ENCODE assay signal across 10 cellular contexts in the genomic region with DNA sequence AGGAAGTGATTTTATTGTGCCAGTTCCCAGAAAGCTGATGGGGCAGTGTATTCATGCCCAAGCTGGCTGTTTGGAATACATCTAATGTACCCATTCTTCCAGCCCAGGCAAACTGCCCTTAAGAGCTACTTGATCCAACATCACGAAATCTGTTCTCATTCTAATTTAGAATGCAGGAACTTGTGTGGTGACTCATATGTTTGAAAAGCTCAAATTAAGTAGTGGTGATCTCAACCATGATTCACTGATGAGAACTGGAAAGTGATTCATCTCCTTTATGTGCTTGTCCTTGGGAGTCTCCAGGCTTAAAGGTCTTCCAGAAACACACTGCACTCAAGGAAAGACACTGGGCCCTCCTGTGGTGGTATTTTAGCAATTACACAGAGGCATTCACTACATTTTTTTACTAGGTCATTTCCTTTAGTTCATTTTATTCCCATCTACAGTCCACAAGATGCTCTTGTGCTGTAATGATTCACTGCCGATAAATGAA.
A peak's percentile ranks its signal among the peaks of the same experiment; 100 is the strongest.
DNase-seq lines count a peak whose midpoint lies in the region; ATAC-seq and TF ChIP-seq lines count a peak whose summit lies in the region.
"Had no signal": no experiment of that assay in that cellular context is flagged by ENCODE, and none has a peak within 500 bp of the region (broad histone marks: within the 10 kb centered on the region; RNA-seq: fewer than 3 reads in every experiment).

No MANE protein-coding gene starts in this region.

- H3K36me3 ChIP-seq in SK-N-SH (replicated peaks in 1 of 2; ENCODE audit: control insufficient read depth in 1 of 2, insufficient read depth in 2 of 2, low read length in 1 of 2): no peaks in the 10 kb centered on the region
- H3K36me3 ChIP-seq: neutrophil had no signal

- peak overlapping the region; percentile 57; the same call in 1 of the 2 replicates for H3K4me2 ChIP-seq in SK-N-SH

- H3K27me3 ChIP-seq in SK-N-SH (ENCODE audit: insufficient read depth): no peaks in the 10 kb centered on the region
- H3K27me3 ChIP-seq: neutrophil had no signal

- no peak overlapping the region for H3K4me3 ChIP-seq in SK-N-SH (ENCODE audit: low read depth in 2 of 2, low read length in 1 of 2)

- peak overlapping the region; percentile 56; the same call in 1 of the 2 replicates for H3K9ac ChIP-seq in SK-N-SH

- TF ChIP-seq RAD21 in SK-N-SH (IDR thresholded peaks at IDR 0.05; ENCODE audit: low read length): peak; percentile 36

- CTCF ChIA-PET in SK-N-SH (lab: Yijun Ruan, JAX): no interaction called here

- no peaks in the 10 kb centered on the region for H3K9me2 ChIP-seq in SK-N-SH

- H2AFZ ChIP-seq in SK-N-SH (ENCODE audit: low read depth): no peak overlapping the region

- WGBS in SK-N-SH (ENCODE audit: low lambda C conversion rate): 11% methylated on average over 2 of the region's 2 CpGs

- no peaks in the 10 kb centered on the region for H3K9me3 ChIP-seq in SK-N-SH
- H3K9me3 ChIP-seq: neutrophil had no signal

- peak; percentile 77 for ATAC-seq in left ventricle myocardium superior

- peak overlapping the region; percentile 53 to 99; a peak in 3 of 4 replicates for H3K27ac ChIP-seq in SK-N-SH (ENCODE audit: low read depth in 2 of 2, low read length in 1 of 2)
- H3K27ac ChIP-seq: neutrophil had no signal

- TF ChIP-seq EP300 in SK-N-SH (IDR thresholded peaks at IDR 0.05; ENCODE audit: borderline replicate concordance in 1 of 2, low read depth in 1 of 2, low read length in 1 of 2): peak; percentile 43 to 95

- peak; percentile 65 for TF ChIP-seq CTCF in SK-N-SH (IDR thresholded peaks at IDR 0.05)

- intact Hi-C loops in left ventricle myocardium superior (cut with micrococcal nuclease): no loop called here

- no peaks in the 10 kb centered on the region for H3K79me2 ChIP-seq in SK-N-SH (ENCODE audit: insufficient read depth)

- POLR2A ChIA-PET in SK-N-SH (lab: Yijun Ruan, JAX): no interaction called here

- DNase-seq in SIG-M5 treated with dmso at 0.1 percent for 504 hours (lab: John Stamatoyannopoulos, UW; ENCODE audit: unreplicated experiment) (peak; percentile 50), SIG-M5 (lab: John Stamatoyannopoulos, UW) (no peak), SK-N-SH (no peak), left ventricle myocardium superior (no peak), superior temporal gyrus (ENCODE audit: extremely low spot score) (peak; percentile 80), NCI-H2029 treated with DMSO at 0.1 percent for 48 hours (lab: John Stamatoyannopoulos, UW) (no peak)
- no peak for DNase-seq in central memory CD4-positive, alpha-beta T cell
- DNase-seq in stimulated activated CD4-positive, alpha-beta T cell treated with anti-CD3 and anti-CD28 coated beads, Interleukin-4, amount 100 ng/mL, for 4 hours: no peak
- DNase-seq: CD4-positive, CD25-positive, alpha-beta regulatory T cell had no signal

- H3F3A ChIP-seq in SK-N-SH (replicated peaks; ENCODE audit: insufficient read depth): peaks cover 22% of the 10 kb centered on the region

- no peaks in the 10 kb centered on the region for H4K20me1 ChIP-seq in SK-N-SH (ENCODE audit: insufficient read depth)

- H3K4me1 ChIP-seq in SK-N-SH (ENCODE audit: control insufficient read depth in 1 of 2, insufficient read depth in 2 of 2, low read depth in 1 of 2, low read length in 1 of 2): peaks cover 0 to 12% of the 10 kb centered on the region in 2 experiments; a peak in 2 of 4 replicates

TF ChIP-seq in SK-N-SH, 30 proteins besides CTCF, POLR2A, EP300 and RAD21 (continues in another document):
- TF ChIP-seq ELF1 (IDR thresholded peaks at IDR 0.05) (peak; percentile 64; the same call in 1 of the 2 replicates), TEAD4 (IDR thresholded peaks at IDR 0.05; ENCODE audit: borderline replicate concordance, insufficient read depth) (peak; percentile 85), TAF1 (IDR thresholded peaks at IDR 0.05; ENCODE audit: borderline replicate concordance, low read depth, low read length) (peak; percentile 36; the same call in 1 of the 2 replicates), USF1 (IDR thresholded peaks at IDR 0.05; ENCODE audit: borderline replicate concordance, low read depth) (no peak; the same call in 1 of the 2 replicates), TCF12 (IDR thresholded peaks at IDR 0.05) (peak; percentile 93), RXRA (IDR thresholded peaks at IDR 0.05; ENCODE audit: borderline replicate concordance, low read depth) (peak; percentile 90), YY1 (IDR thresholded peaks at IDR 0.05; ENCODE audit: low read depth) (no peak), CHD2 (IDR thresholded peaks at IDR 0.05; ENCODE audit: low read length, partially characterized antibody) (no peak), GATA2 (CRISPR knock-in tag; IDR thresholded peaks at IDR 0.05) (no peak), MEF2A (IDR thresholded peaks at IDR 0.05; ENCODE audit: borderline replicate concordance, low read depth) (peak; percentile 89), FOSL2 (IDR thresholded peaks at IDR 0.05; ENCODE audit: borderline replicate concordance, low read depth) (peak; percentile 100), POLR2AphosphoS5 (IDR thresholded peaks at IDR 0.05; ENCODE audit: low read depth, low read length) (peak; percentile 90), MAX (IDR thresholded peaks at IDR 0.05; ENCODE audit: low read depth) (peak; percentile 51; the same call in 1 of the 2 replicates), NFIC (IDR thresholded peaks at IDR 0.05; ENCODE audit: borderline replicate concordance) (peak; percentile 95), RCOR1 (IDR thresholded peaks at IDR 0.05; ENCODE audit: low read length) (no peak), ZBTB33 (IDR thresholded peaks at IDR 0.05; ENCODE audit: borderline replicate concordance, low read depth) (peak; percentile 62; the same call in 1 of the 2 replicates), RFX5 (IDR thresholded peaks at IDR 0.05; ENCODE audit: low read length) (no peak), FOXM1 (IDR thresholded peaks at IDR 0.05; ENCODE audit: low read depth) (peak; percentile 85; the same call in 1 of the 2 replicates), MXI1 (IDR thresholded peaks at IDR 0.05; ENCODE audit: low read depth, low read length) (no peak), JUND (IDR thresholded peaks at IDR 0.05) (peak; percentile 99), SMC3 (IDR thresholded peaks at IDR 0.05; ENCODE audit: low read depth, low read length) (peak; percentile 37; the same call in 1 of the 2 replicates), NRF1 (IDR thresholded peaks at IDR 0.05; ENCODE audit: low read depth, low read length) (no peak), IRF3 (IDR thresholded peaks at IDR 0.05; ENCODE audit: low read depth, low read length) (no peak)
- TF ChIP-seq, protein P1, sequence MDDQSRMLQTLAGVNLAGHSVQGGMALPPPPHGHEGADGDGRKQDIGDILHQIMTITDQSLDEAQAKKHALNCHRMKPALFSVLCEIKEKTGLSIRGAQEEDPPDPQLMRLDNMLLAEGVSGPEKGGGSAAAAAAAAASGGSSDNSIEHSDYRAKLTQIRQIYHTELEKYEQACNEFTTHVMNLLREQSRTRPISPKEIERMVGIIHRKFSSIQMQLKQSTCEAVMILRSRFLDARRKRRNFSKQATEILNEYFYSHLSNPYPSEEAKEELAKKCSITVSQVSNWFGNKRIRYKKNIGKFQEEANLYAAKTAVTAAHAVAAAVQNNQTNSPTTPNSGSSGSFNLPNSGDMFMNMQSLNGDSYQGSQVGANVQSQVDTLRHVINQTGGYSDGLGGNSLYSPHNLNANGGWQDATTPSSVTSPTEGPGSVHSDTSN (IDR thresholded peaks at IDR 0.05): peak; percentile 93
- TF ChIP-seq, protein P2, sequence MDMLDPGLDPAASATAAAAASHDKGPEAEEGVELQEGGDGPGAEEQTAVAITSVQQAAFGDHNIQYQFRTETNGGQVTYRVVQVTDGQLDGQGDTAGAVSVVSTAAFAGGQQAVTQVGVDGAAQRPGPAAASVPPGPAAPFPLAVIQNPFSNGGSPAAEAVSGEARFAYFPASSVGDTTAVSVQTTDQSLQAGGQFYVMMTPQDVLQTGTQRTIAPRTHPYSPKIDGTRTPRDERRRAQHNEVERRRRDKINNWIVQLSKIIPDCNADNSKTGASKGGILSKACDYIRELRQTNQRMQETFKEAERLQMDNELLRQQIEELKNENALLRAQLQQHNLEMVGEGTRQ (IDR thresholded peaks at IDR 0.05; ENCODE audit: borderline replicate concordance, low read depth, low read length): no peak

Comparison
In these comparisons a context has a peak if more than half of its experiments do, and no peak if none do; other contexts are left out.
1. DNase-seq: peak in SIG-M5 treated with dmso at 0.1 percent for 504 hours (single experiment) and superior temporal gyrus (single experiment); none in SIG-M5 (single experiment), SK-N-SH (single experiment), left ventricle myocardium superior (single experiment), NCI-H2029 treated with DMSO at 0.1 percent for 48 hours (single experiment), central memory CD4-positive, alpha-beta T cell (single experiment) and stimulated activated CD4-positive, alpha-beta T cell treated with anti-CD3 and anti-CD28 coated beads, Interleukin-4, amount 100 ng/mL, for 4 hours (0 of 2).